ENCODE assay signal across 30 cellular contexts in the genomic region with DNA sequence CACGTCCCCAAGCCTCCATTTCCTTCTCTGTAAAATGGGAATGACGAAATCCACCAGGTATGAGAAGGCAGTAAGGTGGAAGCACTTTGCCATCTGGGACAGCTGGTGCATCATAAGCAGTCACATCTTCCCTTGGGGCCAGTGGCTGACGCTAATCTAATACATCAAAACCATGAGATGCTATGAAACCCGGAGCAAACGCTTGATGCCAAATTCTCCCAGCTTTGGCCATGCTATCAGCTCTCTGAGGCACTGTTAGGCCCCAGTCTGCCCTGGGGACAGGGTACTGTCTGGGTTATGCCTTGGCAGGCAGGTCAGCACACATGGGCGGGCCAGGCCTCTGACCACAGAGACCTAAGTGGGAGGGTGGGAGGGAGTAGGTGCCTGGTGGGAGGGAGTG.
"Had no signal": no experiment of that assay in that cellular context is flagged by ENCODE, and none has a peak within 500 bp of the region (broad histone marks: within the 10 kb centered on the region; RNA-seq: fewer than 3 reads in every experiment).

No MANE protein-coding gene starts in this region.

- H3K27me3 Mint-ChIP-seq: activated CD4-positive, alpha-beta T cell treated with anti-CD3 and anti-CD28 coated beads, Interleukin-2, amount 10 ng/mL, durations not matched to agents 24 days and 14 days; activated naive CD8-positive, alpha-beta T cell treated with anti-CD3 and anti-CD28 coated beads for 36 hours; activated T-helper 17 cell treated with anti-CD3 and anti-CD28 coated beads, Interleukin-2, amount 50 U/mL, for 72 hours; central memory CD8-positive, alpha-beta T cell had no signal

- H3K27me3 ChIP-seq: brain microvascular endothelial cell, cardiac muscle cell had no signal

- ATAC-seq: activated T-cell treated with anti-CD3 and anti-CD28 coated beads, Interleukin-2, amount 50 U/mL, for 72 hours; activated T-helper 17 cell treated with anti-CD3 and anti-CD28 coated beads, Interleukin-2, amount 50 U/mL, for 72 hours; Right ventricle myocardium inferior had no signal

- H3K36me3 ChIP-seq: brain microvascular endothelial cell, cardiac muscle cell had no signal

- H3K4me3 ChIP-seq: cardiac muscle cell, PC-9 had no signal

- H3K4me1 Mint-ChIP-seq: activated CD4-positive, alpha-beta T cell treated with anti-CD3 and anti-CD28 coated beads, Interleukin-2, amount 10 ng/mL, durations not matched to agents 24 days and 14 days; activated naive CD8-positive, alpha-beta T cell treated with anti-CD3 and anti-CD28 coated beads for 36 hours had no signal

- H3K27ac Mint-ChIP-seq: activated CD4-positive, alpha-beta T cell treated with anti-CD3 and anti-CD28 coated beads, Interleukin-2, amount 10 ng/mL, durations not matched to agents 24 days and 14 days; activated naive CD8-positive, alpha-beta T cell treated with anti-CD3 and anti-CD28 coated beads for 36 hours; activated T-cell treated with anti-CD3 and anti-CD28 coated beads, Interleukin-2, amount 50 U/mL, for 72 hours; activated T-helper 17 cell treated with anti-CD3 and anti-CD28 coated beads, Interleukin-2, amount 50 U/mL, for 72 hours; T-helper 1 cell treated with Interleukin-12 subunit alpha and Interleukin-12 subunit beta and Interleukin-4 antibody, amounts not matched to agents 30 μg/mL and 1 μg/mL, for 36 hours; T-helper 2 cell treated with Interferon-gamma antibody and Interleukin-4, amounts not matched to agents 5 μg/mL and 100 μg/mL, for 36 hours had no signal

- H3K4me3 Mint-ChIP-seq: activated CD4-positive, alpha-beta T cell treated with anti-CD3 and anti-CD28 coated beads, Interleukin-2, amount 10 ng/mL, durations not matched to agents 24 days and 14 days; activated naive CD8-positive, alpha-beta T cell treated with anti-CD3 and anti-CD28 coated beads for 36 hours; activated T-cell treated with anti-CD3 and anti-CD28 coated beads, Interleukin-2, amount 50 U/mL, for 72 hours; activated T-helper 17 cell treated with anti-CD3 and anti-CD28 coated beads, Interleukin-2, amount 50 U/mL, for 72 hours; central memory CD8-positive, alpha-beta T cell; T-helper 1 cell treated with Interleukin-12 subunit alpha and Interleukin-12 subunit beta and Interleukin-4 antibody, amounts not matched to agents 30 μg/mL and 1 μg/mL, for 36 hours; T-helper 2 cell treated with Interferon-gamma antibody and Interleukin-4, amounts not matched to agents 5 μg/mL and 100 μg/mL, for 36 hours had no signal

- DNase-seq: activated CD4-positive, alpha-beta T cell treated with anti-CD3 and anti-CD28 coated beads, Interleukin-2, amount 10 ng/mL, durations not matched to agents 24 days and 14 days; activated CD4-positive, alpha-beta T cell treated with anti-CD3 and anti-CD28 coated beads, Interleukin-2, amount 50 U/mL, for 4 hours; activated effector memory CD4-positive, alpha-beta T cell treated with anti-CD3 and anti-CD28 coated beads, Interleukin-2, amount 50 U/mL, for 16 hours; activated naive CD4-positive, alpha-beta T cell; activated naive CD4-positive, alpha-beta T cell treated with anti-CD3 and anti-CD28 coated beads, Interleukin-2, amount 50 U/mL, for 16 hours; activated naive CD8-positive, alpha-beta T cell treated with anti-CD3 and anti-CD28 coated beads for 36 hours; activated T-cell treated with anti-CD3 and anti-CD28 coated beads, Interleukin-2, amount 50 U/mL, for 1 hour; activated T-cell treated with anti-CD3 and anti-CD28 coated beads, Interleukin-2, amount 50 U/mL, for 72 hours; amniotic stem cell; aorta; brain microvascular endothelial cell; MM.1S; MV-4-11; NCI-H1105; NCI-H1417 treated with DMSO at 0.1 percent for 48 hours; NCI-H187 treated with DMSO at 0.1 percent for 48 hours; NCI-H2081; NCI-H2171 treated with DMSO at 0.1 percent for 48 hours; NCI-H226; NCI-H446 treated with DMSO at 0.1 percent for 48 hours; NCI-H69; NK-92 treated with Interleukin-12 subunit alpha and Interleukin-12 subunit beta, amount 100 ng/mL, for 24 hours; PC-9; SIG-M5 had no signal
